In genomic region chr15:69012761-69013364, GRCh38 we compare ENCODE assay signal across 1 cellular context.
TF ChIP-seq lines count a peak whose summit lies in the region.

No MANE protein-coding gene starts in this region.

TF ChIP-seq in IMR-90, 13 proteins besides CTCF, POLR2A, EP300 and RAD21 (continued from another document):
- TF ChIP-seq CHD1 (IDR thresholded peaks at IDR 0.05; ENCODE audit: low read depth, low read length), result no peak
- TF ChIP-seq MAZ (IDR thresholded peaks at IDR 0.05; ENCODE audit: borderline replicate concordance, low read depth, low read length), result no peak
- TF ChIP-seq RFX5 (IDR thresholded peaks at IDR 0.05; ENCODE audit: low read depth, low read length), result no peak
- no peak for TF ChIP-seq FOS (IDR thresholded peaks at IDR 0.05; ENCODE audit: low read depth, low read length)
- no peak for TF ChIP-seq ELK1 (IDR thresholded peaks at IDR 0.05; ENCODE audit: borderline replicate concordance, low read depth, low read length)
